26 cellular contexts compared by ENCODE assay signal in genomic region chr17:83113792-83114191, GRCh38. TPM values are rescaled to one million over a fixed set of nuclear protein-coding genes. Genes with fewer than 3 reads are reported as not detected.
"Had no signal": no experiment of that assay in that cellular context is flagged by ENCODE, and none has a peak within 500 bp of the region (broad histone marks: within the 10 kb centered on the region; RNA-seq: fewer than 3 reads in every experiment).

No MANE protein-coding gene starts in this region.

- DNase-seq: effector memory CD8-positive, alpha-beta T cell; erythroblast; esophagus squamous epithelium; foreskin melanocyte; glutamatergic neuron; mesendoderm; midbrain; naive thymus-derived CD4-positive, alpha-beta T cell; pancreas; spleen; stimulated activated CD4-positive, alpha-beta T cell treated with anti-CD3 and anti-CD28 coated beads, Interleukin-4, amount 100 ng/mL, for 4 hours; stimulated activated naive CD8-positive, alpha-beta T cell treated with anti-CD3 and anti-CD28 coated beads, Interleukin-15, Interleukin-2, amounts not matched to agents 100 U/mL and 50 U/mL, for 24 hours; substantia nigra; testis; tibial artery had no signal

- H3K9me3 Mint-ChIP-seq: effector memory CD8-positive, alpha-beta T cell; naive thymus-derived CD4-positive, alpha-beta T cell; type B pancreatic cell had no signal

- H3K36me3 Mint-ChIP-seq: naive thymus-derived CD4-positive, alpha-beta T cell; stimulated activated memory B cell treated with anti-CD40 and anti-IgM and Interleukin-4, amounts not matched to agents 10 μg/mL and 1 μg/mL and 100 μg/mL, for 72 hours; type B pancreatic cell had no signal

- H3K27me3 ChIP-seq: pancreas, right atrium auricular region, testis, tibial artery had no signal

- FAIRE-seq: endometrium, keratinocyte, pancreas had no signal

- H3K9me3 ChIP-seq: esophagus squamous epithelium, left lung, neutrophil, pancreas, prostate gland, right atrium auricular region, spleen, testis, tibial artery had no signal

- H3K4me3 Mint-ChIP-seq: effector memory CD8-positive, alpha-beta T cell; naive thymus-derived CD4-positive, alpha-beta T cell; nephron; stimulated activated memory B cell treated with anti-CD40 and anti-IgM and Interleukin-4, amounts not matched to agents 10 μg/mL and 1 μg/mL and 100 μg/mL, for 72 hours; type B pancreatic cell had no signal

- H3K4me3 ChIP-seq: coronary artery, esophagus squamous epithelium, left lung, pancreas, prostate gland, right atrium auricular region, skin epidermis, spleen, testis, tibial artery had no signal

- ATAC-seq: effector memory CD8-positive, alpha-beta T cell; left lung; naive thymus-derived CD4-positive, alpha-beta T cell; pancreas; stimulated activated memory B cell treated with anti-CD40 and anti-IgM and Interleukin-4, amounts not matched to agents 10 μg/mL and 1 μg/mL and 100 μg/mL, for 72 hours; stimulated activated naive CD8-positive, alpha-beta T cell treated with anti-CD3 and anti-CD28 coated beads, Interleukin-15, Interleukin-2, amounts not matched to agents 100 U/mL and 50 U/mL, for 24 hours had no signal

- H3K27ac Mint-ChIP-seq: effector memory CD8-positive, alpha-beta T cell; naive thymus-derived CD4-positive, alpha-beta T cell; nephron; stimulated activated memory B cell treated with anti-CD40 and anti-IgM and Interleukin-4, amounts not matched to agents 10 μg/mL and 1 μg/mL and 100 μg/mL, for 72 hours; type B pancreatic cell had no signal

- H3K36me3 ChIP-seq: esophagus squamous epithelium, left lung, neutrophil, pancreas, prostate gland, right atrium auricular region, spleen, tibial artery had no signal

- H3K27ac ChIP-seq: coronary artery, esophagus squamous epithelium, left lung, neutrophil, pancreas, prostate gland, right atrium auricular region, spleen, testis, tibial artery had no signal

RNA-seq across cellular contexts. Expression of gene METRNL, which starts 34.4 kb away (rescaled TPM):
- polyA plus RNA-seq: naive thymus-derived CD4-positive, alpha-beta T cell had no signal
